14 cellular contexts compared by ENCODE assay signal in genomic region chr10:46541735-46542566, GRCh38. TPM values are rescaled to one million over a fixed set of nuclear protein-coding genes. Genes with fewer than 3 reads are reported as not detected.
A peak's percentile ranks its signal among the peaks of the same experiment; 100 is the strongest.
DNase-seq lines count a peak whose midpoint lies in the region; ATAC-seq and TF ChIP-seq lines count a peak whose summit lies in the region.
"Had no signal": no experiment of that assay in that cellular context is flagged by ENCODE, and none has a peak within 500 bp of the region (broad histone marks: within the 10 kb centered on the region; RNA-seq: fewer than 3 reads in every experiment).

No MANE protein-coding gene starts in this region.

- H3K27me3 ChIP-seq in SJSA1 (replicated peaks): no peaks in the 10 kb centered on the region
- peaks cover 14% of the 10 kb centered on the region for H3K27me3 ChIP-seq in lower lobe of right lung (ENCODE audit: low read depth)
- H3K27me3 ChIP-seq in transverse colon: peaks cover 4% of the 10 kb centered on the region
- H3K27me3 ChIP-seq: BLaER1 had no signal

- H3K4me3 ChIP-seq in SJSA1 (peak overlapping the region; percentile 36), lower lobe of right lung (no peak overlapping the region), transverse colon (no peak overlapping the region)
- H3K4me3 ChIP-seq: BLaER1, HAP-1 had no signal

- no peak for ATAC-seq in Right ventricle myocardium inferior
- ATAC-seq in Right ventricle myocardium superior (ENCODE audit: poor library complexity): no peak
- no peak for ATAC-seq in lower lobe of right lung
- no peak for ATAC-seq in GM18505 (IDR thresholded peaks at IDR 0.05; ENCODE audit: unreplicated experiment)

- H3K36me3 ChIP-seq in SJSA1 (peaks cover 51% of the 10 kb centered on the region), lower lobe of right lung (no peaks in the 10 kb centered on the region), transverse colon (no peaks in the 10 kb centered on the region)
- H3K36me3 ChIP-seq: BLaER1, HAP-1 had no signal

- TF ChIP-seq CTCF in lower lobe of right lung (IDR thresholded peaks at IDR 0.05) (no peak), transverse colon (IDR thresholded peaks at IDR 0.05) (no peak)

- WGBS in transverse colon (ENCODE audit: low coverage in 1 of 2), 2 donors: 85% methylated on average over 7 of the region's 7 CpGs

- TF ChIP-seq POLR2A in transverse colon (IDR thresholded peaks at IDR 0.05): no peak
- no peak for TF ChIP-seq POLR2A in GM18505 (IDR thresholded peaks at IDR 0.05; ENCODE audit: borderline replicate concordance, extremely low read depth, insufficient read depth, insufficient read length)

- no peaks in the 10 kb centered on the region for H3K9me3 ChIP-seq in SJSA1 (replicated peaks)
- H3K9me3 ChIP-seq in lower lobe of right lung: no peaks in the 10 kb centered on the region
- no peaks in the 10 kb centered on the region for H3K9me3 ChIP-seq in transverse colon
- H3K9me3 ChIP-seq: BLaER1, HAP-1 had no signal

- peak overlapping the region; percentile 26 for H3K27ac ChIP-seq in SJSA1
- H3K27ac ChIP-seq in lower lobe of right lung: peak overlapping the region; percentile 4
- H3K27ac ChIP-seq in transverse colon: no peak overlapping the region
- H3K27ac ChIP-seq: BLaER1 had no signal

- in situ Hi-C loops in transverse colon (cut with MboI; ENCODE audit: low pct_ligation_motif_present in 1 of 4, low pct_unique_long_range_greater_than_20kb in 1 of 4, low sequenced_read_pairs in 3 of 4): no loop called here

- intact Hi-C loops in Right ventricle myocardium inferior (cut with DNase I) (no loop called here), Right ventricle myocardium superior (cut with DNase I) (no loop called here), lower lobe of right lung (cut with DNase I) (no loop called here), transverse colon (cut with DNase I; ENCODE audit: low total_unique reads) (no loop called here)

- TF ChIP-seq EP300 in transverse colon (IDR thresholded peaks at IDR 0.05; ENCODE audit: low read depth): no peak

- H3K4me1 ChIP-seq in SJSA1 (replicated peaks) (peaks cover 59% of the 10 kb centered on the region), lower lobe of right lung (peaks cover 29% of the 10 kb centered on the region), transverse colon (peaks cover 18 to 44% (median 28%) of the 10 kb centered on the region in 4 donors)
- H3K4me1 ChIP-seq: BLaER1, HAP-1 had no signal

- peak; percentile 70 for DNase-seq in Right ventricle myocardium inferior (ENCODE audit: missing footprints)
- no peak for DNase-seq in Right ventricle myocardium superior
- DNase-seq in SJSA1 (ENCODE audit: low read depth in 1 of 2, low spot score in 2 of 2): peak in 1 of 2 experiments; percentile 48
- DNase-seq in lower lobe of right lung: peak; percentile 47
- peak; percentile 11 for DNase-seq in transverse colon
- DNase-seq in MV-4-11 (lab: John Stamatoyannopoulos, UW): no peak
- DNase-seq in DMS79 (lab: John Stamatoyannopoulos, UW): no peak
- DNase-seq: MM.1S had no signal

RNA-seq across cellular contexts. Expression of gene GPRIN2, which starts 14.5 kb away (rescaled TPM):
- not detected for total RNA-seq in Right ventricle myocardium inferior
- not detected for total RNA-seq in Right ventricle myocardium superior
- total RNA-seq in SJSA1 (2014; rRNA removed; shearing (Covaris generic)): 0.42 and 1.3 TPM in 2 replicates
- 42.1 TPM for total RNA-seq in lower lobe of right lung
- 10 to 100 TPM; 31.3 to 97.3 (median 53.1) TPM for total RNA-seq in transverse colon
- total RNA-seq: fibroblast of villous mesenchyme; OCI-LY7; T-helper 1 cell treated with Interleukin-12 subunit alpha and Interleukin-12 subunit beta and Interleukin-4 antibody, amounts not matched to agents 30 ng/mL and 1 ng/mL, for 36 hours had no signal

RNA-seq across cellular contexts. Expression of gene SYT15, which starts 37.0 kb away (rescaled TPM):
- total RNA-seq in Right ventricle myocardium inferior (3.2 TPM), Right ventricle myocardium superior (2.7 TPM), lower lobe of right lung (34.5 TPM), transverse colon (under 1 TPM; 0.32 to 0.80 (median 0.39) TPM)
- total RNA-seq in SJSA1 (2014; rRNA removed; shearing (Covaris generic)): 5.2 and 8.6 TPM in 2 replicates

Comparison
In these comparisons a context has a peak if more than half of its experiments do, and no peak if none do; other contexts are left out.
1. DNase-seq: peak in Right ventricle myocardium inferior (single experiment), lower lobe of right lung (single experiment) and transverse colon (single experiment); none in Right ventricle myocardium superior (single experiment), MV-4-11 (single experiment) and DMS79 (single experiment).
2. H3K27ac ChIP-seq: peak in SJSA1 (single experiment) and lower lobe of right lung (single experiment); none in transverse colon (0 of 4).
3. RNA of gene GPRIN2, which starts 14.5 kb away (total RNA-seq): 31.3 to 97.3 TPM in transverse colon and 42.1 TPM in lower lobe of right lung (single experiment); 0.42 to 1.3 TPM in SJSA1, not detected in Right ventricle myocardium inferior (single experiment) and not detected in Right ventricle myocardium superior (single experiment); every median in the first group is over 10 times any median in the second.